In the genomic region with DNA sequence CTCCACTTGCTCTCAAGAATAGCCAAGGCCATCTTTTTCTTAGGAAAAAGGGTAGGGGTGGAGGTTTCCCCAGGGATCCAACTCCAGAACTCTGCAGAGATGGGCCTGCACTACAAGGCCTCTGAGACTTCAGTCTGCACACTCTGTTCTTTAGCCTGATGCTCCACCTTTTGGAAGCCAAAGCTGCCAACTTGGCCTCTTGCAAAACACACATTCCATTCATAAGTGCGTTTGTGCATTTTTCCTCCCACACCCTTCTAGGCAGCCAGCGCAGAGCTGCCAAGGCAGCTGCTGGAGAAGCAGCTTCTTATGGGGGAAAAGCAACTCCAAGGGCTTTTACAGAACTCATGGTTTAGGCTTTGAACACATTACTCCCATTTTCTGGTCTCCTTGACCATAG, we compare ENCODE assay signal across 10 cellular contexts. TPM values are rescaled to one million over a fixed set of nuclear protein-coding genes. Genes with fewer than 3 reads are reported as not detected.
DNase-seq lines count a peak whose midpoint lies in the region; ATAC-seq and TF ChIP-seq lines count a peak whose summit lies in the region.
"Had no signal": no experiment of that assay in that cellular context is flagged by ENCODE, and none has a peak within 500 bp of the region (broad histone marks: within the 10 kb centered on the region; RNA-seq: fewer than 3 reads in every experiment).

No MANE protein-coding gene starts in this region.

- H3K27ac Mint-ChIP-seq in Caco-2 (ENCODE audit: unreplicated experiment) (no peak overlapping the region), WTC11 (no peak overlapping the region)
- H3K27ac Mint-ChIP-seq: effector memory CD8-positive, alpha-beta T cell had no signal

- H3K4me3 ChIP-seq in Caco-2 (ENCODE audit: low read depth, low read length) (no peak overlapping the region), cardiac muscle cell (no peak overlapping the region)

- H3K4me3 Mint-ChIP-seq in Caco-2 (ENCODE audit: unreplicated experiment) = no peak overlapping the region
- no peak overlapping the region for H3K4me3 Mint-ChIP-seq in WTC11
- H3K4me3 Mint-ChIP-seq: effector memory CD8-positive, alpha-beta T cell had no signal

- H3K27ac ChIP-seq in cardiac muscle cell = peak overlapping the region; percentile 48

- H3K36me3 ChIP-seq in Caco-2 (ENCODE audit: control insufficient read depth, insufficient read depth, low read length) (no peaks in the 10 kb centered on the region), cardiac muscle cell (no peaks in the 10 kb centered on the region)

- intact Hi-C loops in Caco-2 (cut with micrococcal nuclease; ENCODE audit: unreplicated experiment) (loop anchor here (5.0 kb wide), 5 partner anchors 86 to 451 kb away; partner anchors contain the start of gene LDAF1), posterior vena cava (cut with DNase I) (loop anchor here (5.0 to 10.0 kb wide), 2 partner anchors 61 to 63 kb away; no protein-coding TSS in a partner anchor)

- peaks cover 14% of the 10 kb centered on the region for H3K4me1 Mint-ChIP-seq in Caco-2 (ENCODE audit: low read depth, unreplicated experiment)
- peaks cover 7% of the 10 kb centered on the region for H3K4me1 Mint-ChIP-seq in WTC11

- DNase-seq in Caco-2 = peak; percentile 51 to 68
- DNase-seq in SW 1271 (lab: John Stamatoyannopoulos, UW) = peak; percentile 4 to 57
- DNase-seq in cardiac muscle cell (ENCODE audit: low read depth in 1 of 2, low spot score in 1 of 2) = peak; percentile 67 to 99
- peak; percentile 92 for DNase-seq in posterior vena cava (ENCODE audit: low spot score)
- no peak for DNase-seq in WTC11 (ENCODE audit: low spot score)
- DNase-seq in NCI-H2196 (lab: John Stamatoyannopoulos, UW; ENCODE audit: unreplicated experiment) = no peak
- DNase-seq in effector CD4-positive, alpha-beta T cell = no peak
- DNase-seq: effector memory CD8-positive, alpha-beta T cell; T-helper 2 cell had no signal

- H3K36me3 Mint-ChIP-seq in Caco-2 (ENCODE audit: insufficient read depth, unreplicated experiment) = peaks cover 25% of the 10 kb centered on the region
- H3K36me3 Mint-ChIP-seq in WTC11 = no peaks in the 10 kb centered on the region

- H3K27me3 Mint-ChIP-seq in Caco-2 (ENCODE audit: insufficient read depth, unreplicated experiment) (no peaks in the 10 kb centered on the region), WTC11 (ENCODE audit: low read depth) (no peaks in the 10 kb centered on the region)
- H3K27me3 Mint-ChIP-seq: effector memory CD8-positive, alpha-beta T cell had no signal

- POLR2A ChIA-PET in Caco-2 (lab: Charles Lee) (interaction anchor here (0.5 to 1.0 kb wide), 4 partner anchors 49 to 197 kb away, joined by 3 to 8 read pairs (median 3); partner anchors contain the start of genes DCUN1D3 and LYRM1), WTC11 (lab: Charles Lee) (interaction anchor here (0.6 kb wide), 1 partner anchor 22 kb away, joined by 3 read pairs; no protein-coding TSS in a partner anchor)

- ATAC-seq in WTC11 (no peak), HG03025 (IDR thresholded peaks at IDR 0.05; ENCODE audit: low FRiP score, unreplicated experiment) (no peak)
- ATAC-seq: effector memory CD8-positive, alpha-beta T cell had no signal

- H3K9me3 ChIP-seq in Caco-2 (no peaks in the 10 kb centered on the region), cardiac muscle cell (ENCODE audit: low read depth) (no peaks in the 10 kb centered on the region)

- no peaks in the 10 kb centered on the region for H3K27me3 ChIP-seq in Caco-2 (replicated peaks; ENCODE audit: control insufficient read depth, insufficient read depth, low read length)
- H3K27me3 ChIP-seq in cardiac muscle cell = no peaks in the 10 kb centered on the region

- TF ChIP-seq CTCF in Caco-2 (IDR thresholded peaks at IDR 0.05; ENCODE audit: insufficient read depth in 1 of 2, low read depth in 1 of 2, low read length in 1 of 2, severe bottlenecking in 1 of 2, unreplicated experiment in 1 of 2) (no peak), cardiac muscle cell (IDR thresholded peaks at IDR 0.05; ENCODE audit: low read depth, low read length) (no peak), WTC11 (IDR thresholded peaks at IDR 0.05) (no peak)

- H3K9me3 Mint-ChIP-seq in Caco-2 (ENCODE audit: unreplicated experiment) = no peaks in the 10 kb centered on the region
- H3K9me3 Mint-ChIP-seq in WTC11 = no peaks in the 10 kb centered on the region
- H3K9me3 Mint-ChIP-seq: effector memory CD8-positive, alpha-beta T cell had no signal

- CTCF ChIA-PET in Caco-2 (lab: Charles Lee) = interaction anchor here (2.2 kb wide), 1 partner anchor 250 kb away, joined by 17 read pairs; no protein-coding TSS in a partner anchor
- CTCF ChIA-PET in WTC11 (lab: Charles Lee) = interaction anchor here (0.9 to 2.5 kb wide), 8 partner anchors 23 to 250 kb away, joined by 4 to 27 read pairs (median 8); no protein-coding TSS in a partner anchor

- H3K4me1 ChIP-seq in Caco-2 (peaks cover 43% of the 10 kb centered on the region), cardiac muscle cell (ENCODE audit: low read depth) (peaks cover 44% of the 10 kb centered on the region)

- no TSS peak for BruUV-seq in Caco-2 (replicated peaks; lab: Mats Ljungman, UMichigan)

TF ChIP-seq in WTC11, 78 proteins besides CTCF, POLR2A, EP300 and RAD21 (continues in another document):
- TF ChIP-seq HMGXB4 (CRISPR knock-in tag; IDR thresholded peaks at IDR 0.05) (no peak), ZNF232 (CRISPR knock-in tag; IDR thresholded peaks at IDR 0.05) (no peak), JAZF1 (CRISPR knock-in tag; IDR thresholded peaks at IDR 0.05) (no peak), CREM (CRISPR knock-in tag; IDR thresholded peaks at IDR 0.05) (no peak), KAT7 (CRISPR knock-in tag; IDR thresholded peaks at IDR 0.05; ENCODE audit: borderline replicate concordance) (no peak), SMAD4 (CRISPR knock-in tag; IDR thresholded peaks at IDR 0.05) (no peak), ZNF416 (CRISPR knock-in tag; IDR thresholded peaks at IDR 0.05) (no peak), CREB1 (CRISPR knock-in tag; IDR thresholded peaks at IDR 0.05) (no peak), NFE2L1 (CRISPR knock-in tag; IDR thresholded peaks at IDR 0.05) (no peak), STAT6 (CRISPR knock-in tag; conservative IDR thresholded peaks at IDR 0.05; ENCODE audit: low read depth) (no peak)
- TF ChIP-seq, protein P1, sequence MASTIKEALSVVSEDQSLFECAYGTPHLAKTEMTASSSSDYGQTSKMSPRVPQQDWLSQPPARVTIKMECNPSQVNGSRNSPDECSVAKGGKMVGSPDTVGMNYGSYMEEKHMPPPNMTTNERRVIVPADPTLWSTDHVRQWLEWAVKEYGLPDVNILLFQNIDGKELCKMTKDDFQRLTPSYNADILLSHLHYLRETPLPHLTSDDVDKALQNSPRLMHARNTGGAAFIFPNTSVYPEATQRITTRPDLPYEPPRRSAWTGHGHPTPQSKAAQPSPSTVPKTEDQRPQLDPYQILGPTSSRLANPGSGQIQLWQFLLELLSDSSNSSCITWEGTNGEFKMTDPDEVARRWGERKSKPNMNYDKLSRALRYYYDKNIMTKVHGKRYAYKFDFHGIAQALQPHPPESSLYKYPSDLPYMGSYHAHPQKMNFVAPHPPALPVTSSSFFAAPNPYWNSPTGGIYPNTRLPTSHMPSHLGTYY (CRISPR knock-in tag; IDR thresholded peaks at IDR 0.05) = no peak

RNA-seq across cellular contexts. Expression of gene REXO5, which starts 45.3 kb away (rescaled TPM):
- total RNA-seq in Caco-2 (2022) (6.9 and 7.3 TPM in 2 replicates), cardiac muscle cell (5.1 and 22.5 TPM in 2 replicates), posterior vena cava (1 to 10 TPM; 1.0 to 2.2 TPM), WTC11 (2021) (8.5 to 10.5 TPM (median 9.2 TPM) in 3 replicates)
- 10.2 and 27.0 TPM in 2 replicates for polyA plus RNA-seq in cardiac muscle cell

RNA-seq across cellular contexts. Expression of gene ERI2, which starts 45.3 kb away (rescaled TPM):
- total RNA-seq in Caco-2 (2022) = 22.4 and 24.6 TPM in 2 replicates
- total RNA-seq in cardiac muscle cell = 26.9 and 28.0 TPM in 2 replicates
- polyA plus RNA-seq in cardiac muscle cell = 18.1 and 39.3 TPM in 2 replicates
- 10 to 100 TPM in 1 of 2 donors, 1 to 10 TPM in 1; 7.8 to 13.6 TPM for total RNA-seq in posterior vena cava
- total RNA-seq in WTC11 (2021) = 15.7 to 18.3 TPM (median 16.9 TPM) in 3 replicates

RNA-seq across cellular contexts. Expression of gene DCUN1D3, which starts 48.6 kb away (rescaled TPM):
- total RNA-seq in Caco-2 (2022) = 16.4 and 19.2 TPM in 2 replicates
- 6.7 and 9.2 TPM in 2 replicates for total RNA-seq in cardiac muscle cell
- 4.5 and 6.6 TPM in 2 replicates for polyA plus RNA-seq in cardiac muscle cell
- 10 to 100 TPM; 27.7 to 30.6 TPM for total RNA-seq in posterior vena cava
- 12.8 to 14.7 TPM (median 14.4 TPM) in 3 replicates for total RNA-seq in WTC11 (2021)

RNA-seq across cellular contexts. Expression of gene LYRM1, which starts 49.0 kb away (rescaled TPM):
- 40.3 and 46.1 TPM in 2 replicates for total RNA-seq in Caco-2 (2022)
- 42.6 and 49.8 TPM in 2 replicates for total RNA-seq in cardiac muscle cell
- polyA plus RNA-seq in cardiac muscle cell = 37.3 and 41.6 TPM in 2 replicates
- total RNA-seq in posterior vena cava = 10 to 100 TPM; 32.7 to 38.8 TPM
- 11.4 to 15.0 TPM (median 12.3 TPM) in 3 replicates for total RNA-seq in WTC11 (2021)

Comparison
In these comparisons a context has a peak if more than half of its experiments do, and no peak if none do; other contexts are left out.
1. DNase-seq: peak in Caco-2 (2 of 2), SW 1271 (2 of 2), cardiac muscle cell (2 of 2) and posterior vena cava (single experiment); none in WTC11 (single experiment), NCI-H2196 (single experiment) and effector CD4-positive, alpha-beta T cell (single experiment).